Comparison of ENCODE assay signal across 15 cellular contexts in the genomic region with DNA sequence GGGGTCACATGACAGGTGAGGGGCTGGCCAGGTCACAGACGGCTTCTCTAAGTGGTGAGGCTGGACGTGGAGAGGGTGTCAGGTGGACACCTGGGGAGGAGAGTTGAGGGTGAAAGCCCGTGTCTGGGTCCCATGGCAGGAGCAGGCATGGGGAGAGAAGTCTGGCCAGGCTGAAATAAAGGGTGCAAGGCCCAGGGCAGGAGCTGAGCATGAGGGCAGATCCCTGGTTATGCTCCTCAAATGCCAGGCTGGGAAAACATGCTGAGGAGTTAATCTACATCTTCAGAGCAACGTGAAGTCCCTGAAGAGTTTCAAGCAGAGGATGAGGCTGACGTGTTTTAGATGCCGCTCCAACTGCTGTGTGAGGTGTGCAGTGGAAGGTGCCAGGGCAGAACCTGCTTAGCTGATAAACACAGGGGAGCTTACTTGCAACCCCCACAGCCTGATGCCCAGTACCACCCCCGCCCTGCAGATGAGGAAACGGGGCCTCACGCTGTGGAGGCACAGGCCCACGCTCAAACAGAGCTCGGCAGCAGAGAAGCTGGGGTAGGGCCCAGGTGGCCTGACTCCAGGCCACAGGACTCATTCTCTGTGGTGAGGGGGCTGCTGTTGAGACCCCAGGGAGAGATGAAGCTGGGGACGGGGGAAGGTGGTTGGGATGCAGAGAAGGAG. TPM values are rescaled to one million over a fixed set of nuclear protein-coding genes. Genes with fewer than 3 reads are reported as not detected.
DNase-seq lines count a peak whose midpoint lies in the region; ATAC-seq and TF ChIP-seq lines count a peak whose summit lies in the region.
"Had no signal": no experiment of that assay in that cellular context is flagged by ENCODE, and none has a peak within 500 bp of the region (broad histone marks: within the 10 kb centered on the region; RNA-seq: fewer than 3 reads in every experiment).

No MANE protein-coding gene starts in this region.

- POLR2A ChIA-PET in T-cell (lab: Charles Lee): interaction anchor here in 1 of 2 donors (0.7 kb wide), 1 partner anchor 540 kb away, joined by 3 read pairs; no protein-coding TSS in a partner anchor

- no peak for DNase-seq in activated naive CD4-positive, alpha-beta T cell treated with anti-CD3 and anti-CD28 coated beads, Interleukin-2, amount 50 U/mL, for 72 hours (ENCODE audit: low spot score in 2 of 2)
- no peak for DNase-seq in activated naive CD4-positive, alpha-beta T cell (lab: John Stamatoyannopoulos, UW)
- peak; percentile 27 for DNase-seq in GM13976 (ENCODE audit: low spot score)
- DNase-seq in glutamatergic neuron: no peak
- peak; percentile 21 for DNase-seq in sigmoid colon
- no peak for DNase-seq in OCI-M1 (lab: John Stamatoyannopoulos, UW)
- no peak for DNase-seq in T-cell
- DNase-seq: C1 segment of cervical spinal cord, DMS153, EL, Karpas-422, NCI-H187 treated with DMSO at 0.1 percent for 48 hours, NCI-H446 treated with DMSO at 0.1 percent for 48 hours had no signal

- H3K4me3 ChIP-seq in sigmoid colon: no peak overlapping the region

- ATAC-seq in activated naive CD4-positive, alpha-beta T cell treated with anti-CD3 and anti-CD28 coated beads, Interleukin-2, amount 50 U/mL, for 72 hours: no peak
- no peak for ATAC-seq in HG03457 (IDR thresholded peaks at IDR 0.05; ENCODE audit: unreplicated experiment)
- ATAC-seq in T-cell (replicated peaks in 1 of 4): no peak

- no peaks in the 10 kb centered on the region for H3K36me3 ChIP-seq in sigmoid colon

- H3K4me1 ChIP-seq in sigmoid colon: no peaks in the 10 kb centered on the region

- peak overlapping the region; percentile 19 for H3K4me3 Mint-ChIP-seq in glutamatergic neuron (ENCODE audit: unreplicated experiment)
- H3K4me3 Mint-ChIP-seq in T-cell: no peak overlapping the region

- H3K27me3 Mint-ChIP-seq in glutamatergic neuron (ENCODE audit: unreplicated experiment) (peaks cover 9% of the 10 kb centered on the region), T-cell (peaks cover 3 to 14% of the 10 kb centered on the region in 2 donors)

- in situ Hi-C loops in GM13976 (cut with MboI; ENCODE audit: low sequenced_read_pairs, unreplicated experiment): no loop called here

- H3K4me1 Mint-ChIP-seq in glutamatergic neuron (ENCODE audit: low read depth, unreplicated experiment) (peaks cover 43% of the 10 kb centered on the region), T-cell (peaks cover 0 to 4% (median 0%) of the 10 kb centered on the region in 3 donors)

- no peak for TF ChIP-seq EP300 in sigmoid colon (IDR thresholded peaks at IDR 0.05)

- no peaks in the 10 kb centered on the region for H3K36me3 Mint-ChIP-seq in activated naive CD4-positive, alpha-beta T cell treated with anti-CD3 and anti-CD28 coated beads, Interleukin-2, amount 50 U/mL, for 72 hours
- H3K36me3 Mint-ChIP-seq in glutamatergic neuron (ENCODE audit: unreplicated experiment): peaks cover 15% of the 10 kb centered on the region
- H3K36me3 Mint-ChIP-seq in T-cell: no peaks in the 10 kb centered on the region

- no peak overlapping the region for H3K27ac ChIP-seq in sigmoid colon
- H3K27ac ChIP-seq: 22Rv1 had no signal

- peak overlapping the region; percentile 12 to 52 for H3K27ac Mint-ChIP-seq in activated naive CD4-positive, alpha-beta T cell treated with anti-CD3 and anti-CD28 coated beads, Interleukin-2, amount 50 U/mL, for 72 hours
- H3K27ac Mint-ChIP-seq in glutamatergic neuron (ENCODE audit: unreplicated experiment) (peak overlapping the region; percentile 40), T-cell (no peak overlapping the region)

- intact Hi-C loops in sigmoid colon (cut with DNase I): no loop called here

- H3K27me3 ChIP-seq in sigmoid colon: peaks cover 0 to 8% (median 0%) of the 10 kb centered on the region in 3 donors

- TF ChIP-seq CTCF in GM13976 (IDR thresholded peaks at IDR 0.05; ENCODE audit: borderline replicate concordance, control extremely low read depth, extremely low read depth, insufficient read depth, missing control alignments) (no peak), glutamatergic neuron (IDR thresholded peaks at IDR 0.05; ENCODE audit: partially characterized antibody, unreplicated experiment) (no peak), sigmoid colon (IDR thresholded peaks at IDR 0.05) (no peak)

- CTCF ChIA-PET in T-cell (lab: Charles Lee): no interaction called here

- 82 to 89% methylated on average over 12 of the region's 12 CpGs for WGBS in sigmoid colon, 2 donors

- no peak for TF ChIP-seq POLR2A in sigmoid colon (IDR thresholded peaks at IDR 0.05)

- no peaks in the 10 kb centered on the region for H3K9me3 Mint-ChIP-seq in activated naive CD4-positive, alpha-beta T cell treated with anti-CD3 and anti-CD28 coated beads, Interleukin-2, amount 50 U/mL, for 72 hours
- H3K9me3 Mint-ChIP-seq in glutamatergic neuron (ENCODE audit: unreplicated experiment) (peaks cover 2% of the 10 kb centered on the region), T-cell (no peaks in the 10 kb centered on the region)

- no peaks in the 10 kb centered on the region for H3K9me3 ChIP-seq in sigmoid colon

RNA-seq across cellular contexts. Expression of gene HCN4, which starts 40.5 kb away (rescaled TPM):
- total RNA-seq in activated naive CD4-positive, alpha-beta T cell treated with anti-CD3 and anti-CD28 coated beads, Interleukin-2, amount 50 U/mL, for 72 hours: under 1 TPM in 1 of 2 donors, not detected in 1; 0.04 TPM
- total RNA-seq in glutamatergic neuron (ENCODE audit: unreplicated experiment) (17.0 TPM), sigmoid colon (not detected), T-cell (not detected)
- polyA plus RNA-seq in sigmoid colon: under 1 TPM in 2 of 3 donors, not detected in 1; under 0.01 to 0.04 TPM

Comparison
In these comparisons a context has a peak if more than half of its experiments do, and no peak if none do; other contexts are left out.
1. DNase-seq: peak in GM13976 (single experiment) and sigmoid colon (single experiment); none in activated naive CD4-positive, alpha-beta T cell treated with anti-CD3 and anti-CD28 coated beads, Interleukin-2, amount 50 U/mL, for 72 hours (0 of 2), activated naive CD4-positive, alpha-beta T cell (0 of 4), glutamatergic neuron (single experiment), OCI-M1 (single experiment) and T-cell (0 of 34).
2. H3K27ac Mint-ChIP-seq: peak in activated naive CD4-positive, alpha-beta T cell treated with anti-CD3 and anti-CD28 coated beads, Interleukin-2, amount 50 U/mL, for 72 hours (2 of 2) and glutamatergic neuron (single experiment); none in T-cell (0 of 2).
3. RNA of gene HCN4, which starts 40.5 kb away (total RNA-seq): 17.0 TPM in glutamatergic neuron (single experiment); 0.04 TPM in activated naive CD4-positive, alpha-beta T cell treated with anti-CD3 and anti-CD28 coated beads, Interleukin-2, amount 50 U/mL, for 72 hours, not detected in sigmoid colon and not detected in T-cell; every median in the first group is over 10 times any median in the second.